Comparison of ENCODE assay signal across 21 cellular contexts in genomic region chr2:18833941-18834340, GRCh38.
DNase-seq lines count a peak whose midpoint lies in the region; ATAC-seq, FAIRE-seq and TF ChIP-seq lines count a peak whose summit lies in the region.
"Had no signal": no experiment of that assay in that cellular context is flagged by ENCODE, and none has a peak within 500 bp of the region (broad histone marks: within the 10 kb centered on the region; RNA-seq: fewer than 3 reads in every experiment).

No MANE protein-coding gene starts in this region.

- CTCF ChIA-PET in A549 (lab: Yijun Ruan, JAX) = interaction anchor here (1.0 to 1.9 kb wide), 2 partner anchors 13 to 314 kb away, joined by 3 to 5 read pairs; no protein-coding TSS in a partner anchor

- ATAC-seq in A549 (no peak), GM18517 (IDR thresholded peaks at IDR 0.05; ENCODE audit: unreplicated experiment) (no peak), GM18873 (IDR thresholded peaks at IDR 0.05; ENCODE audit: low FRiP score, unreplicated experiment) (no peak)
- ATAC-seq: GM23338 had no signal

- TF ChIP-seq POLR2A in A549 (IDR thresholded peaks at IDR 0.05; ENCODE audit: low read length) = no peak

- no peaks in the 10 kb centered on the region for H3K36me3 ChIP-seq in GM23248 (ENCODE audit: low read depth)
- no peaks in the 10 kb centered on the region for H3K36me3 ChIP-seq in keratinocyte (ENCODE audit: control insufficient read depth in 2 of 2, extremely low read depth in 1 of 2, insufficient read depth in 2 of 2, low read length in 2 of 2)
- H3K36me3 ChIP-seq in H7 (replicated peaks; ENCODE audit: control insufficient read depth, insufficient read depth, low read length) = no peaks in the 10 kb centered on the region
- H3K36me3 ChIP-seq: BE2C had no signal

- no peak for TF ChIP-seq EP300 in A549 (IDR thresholded peaks at IDR 0.05)

- peaks cover 36% of the 10 kb centered on the region for H3K4me1 Mint-ChIP-seq in chondrocyte (ENCODE audit: low read depth)
- H3K4me1 Mint-ChIP-seq: IgD-negative memory B cell had no signal

- H3K9me1 ChIP-seq in keratinocyte (ENCODE audit: control insufficient read depth, extremely low read depth, insufficient read depth, low read length) = no peaks in the 10 kb centered on the region

- no peaks in the 10 kb centered on the region for H3K79me2 ChIP-seq in GM23248 (ENCODE audit: insufficient read depth)
- H3K79me2 ChIP-seq in keratinocyte (ENCODE audit: control insufficient read depth, insufficient read depth, low read length) = no peaks in the 10 kb centered on the region

- H3K4me3 ChIP-seq in A549 (no peak overlapping the region), GM23248 (no peak overlapping the region), keratinocyte (ENCODE audit: control insufficient read depth in 2 of 3, extremely low read depth in 1 of 3, insufficient read depth in 2 of 3, low read depth in 1 of 3, low read length in 3 of 3) (no peak overlapping the region), H7 (ENCODE audit: insufficient read depth, low read depth, low read length) (no peak overlapping the region)
- H3K4me3 ChIP-seq: GM23338, SK-N-MC had no signal

- FAIRE-seq in A549 (lab: Jason Lieb, UNC) (no peak), keratinocyte (lab: Jason Lieb, UNC) (no peak)
- FAIRE-seq: A204.1, D721Med had no signal

- in situ Hi-C loops in GM23248 (cut with MboI) = no loop called here

- no peaks in the 10 kb centered on the region for H3K36me3 Mint-ChIP-seq in chondrocyte (ENCODE audit: low read depth)

- WGBS in A549 (ENCODE audit: missing lambda C conversion rate) = 72% methylated on average over 2 of the region's 2 CpGs
- WGBS in GM23248 (ENCODE audit: low coverage in 1 of 2, low lambda C conversion rate in 2 of 2, missing lambda C conversion rate in 2 of 2), 2 experiments = 85 to 92% methylated on average over 2 of the region's 2 CpGs

- no peaks in the 10 kb centered on the region for H3K9me3 Mint-ChIP-seq in chondrocyte (ENCODE audit: low read depth)
- H3K9me3 Mint-ChIP-seq: GM23338, IgD-negative memory B cell had no signal

- H3K9ac ChIP-seq in GM23248 (no peak overlapping the region), keratinocyte (ENCODE audit: control insufficient read depth, extremely low read depth, insufficient read depth, low read length) (no peak overlapping the region)

- H3K4me2 ChIP-seq in A549 = 0 out of 3 replicates have a peak overlapping the region, but pooled peaks have one; percentile 4
- H3K4me2 ChIP-seq in GM23248 (ENCODE audit: unreplicated experiment) = peak overlapping the region; percentile 7
- H3K4me2 ChIP-seq in keratinocyte (ENCODE audit: control insufficient read depth, extremely low read depth, insufficient read depth, low read depth, low read length) = peak overlapping the region; percentile 28
- H3K4me2 ChIP-seq: GM23338 had no signal

- H4K20me1 ChIP-seq in GM23248 (ENCODE audit: insufficient read depth) (no peaks in the 10 kb centered on the region), keratinocyte (ENCODE audit: control insufficient read depth, extremely low read depth, insufficient read depth, low read length) (no peaks in the 10 kb centered on the region)

- H3K4me1 ChIP-seq in A549 = peaks cover 36% of the 10 kb centered on the region; the same call in 2 of the 3 replicates
- peaks cover 55% of the 10 kb centered on the region for H3K4me1 ChIP-seq in GM23248 (ENCODE audit: insufficient read depth)
- peaks cover 19% of the 10 kb centered on the region for H3K4me1 ChIP-seq in keratinocyte (ENCODE audit: control insufficient read depth, extremely low read depth, insufficient read depth, low read length)
- H3K4me1 ChIP-seq: BE2C had no signal

- H3K9me3 ChIP-seq in A549 (no peaks in the 10 kb centered on the region), GM23248 (ENCODE audit: low read depth) (no peaks in the 10 kb centered on the region), keratinocyte (ENCODE audit: control insufficient read depth, low read depth, low read length) (no peaks in the 10 kb centered on the region)
- H3K9me3 ChIP-seq: BE2C had no signal

- H3K27ac Mint-ChIP-seq in chondrocyte (ENCODE audit: unreplicated experiment) = peak overlapping the region; percentile 33
- H3K27ac Mint-ChIP-seq: GM23338, IgD-negative memory B cell had no signal

- H2AFZ ChIP-seq in GM23248 = no peak overlapping the region
- no peak overlapping the region for H2AFZ ChIP-seq in keratinocyte (ENCODE audit: control insufficient read depth, low read length)
- H2AFZ ChIP-seq: GM23338 had no signal

- DNase-seq in A549 (ENCODE audit: low read depth in 1 of 2, low spot score in 1 of 2) (no peak), GM23248 (no peak), chondrocyte (ENCODE audit: low spot score) (no peak), keratinocyte (ENCODE audit: low read depth, low spot score) (no peak), NOMO-1 treated with dmso at 0.1 percent for 144 hours (lab: John Stamatoyannopoulos, UW; ENCODE audit: unreplicated experiment) (no peak), H7 (no peak)
- DNase-seq: BE2C, DMS53, NCI-H1105 treated with DMSO at 0.1 percent for 48 hours, NCI-H2029 treated with DMSO at 0.1 percent for 48 hours, NCI-H345, NCI-H524 treated with DMSO at 0.1 percent for 48 hours, RPMI8226, SHP77 treated with DMSO at 0.1 percent for 48 hours had no signal

- POLR2A ChIA-PET in A549 (lab: Yijun Ruan, JAX) = no interaction called here

- H3F3A ChIP-seq in GM23248 (ENCODE audit: insufficient read depth) = peaks cover 26% of the 10 kb centered on the region

- TF ChIP-seq CTCF in A549 (IDR thresholded peaks at IDR 0.05) (no peak), chondrocyte (IDR thresholded peaks at IDR 0.05) (no peak), keratinocyte (optimal IDR thresholded peaks at IDR 0.05 in 1 of 3, IDR thresholded peaks at IDR 0.05 in 1 of 3, conservative IDR thresholded peaks at IDR 0.05 in 1 of 3; ENCODE audit: extremely low read depth in 1 of 3, insufficient read depth in 2 of 3, low read length in 3 of 3) (no peak)

- TF ChIP-seq RAD21 in A549 (conservative IDR thresholded peaks at IDR 0.05 in 1 of 2, IDR thresholded peaks at IDR 0.05 in 1 of 2) = no peak

- dilution Hi-C loops in keratinocyte (cut with MboI; ENCODE audit: extremely low pct_ligation_motif_present, low sequenced_read_pairs) = no loop called here

- H3K9me2 ChIP-seq in GM23248 (ENCODE audit: insufficient read depth) = no peaks in the 10 kb centered on the region

- H3K27me3 ChIP-seq in GM23248 (replicated peaks; ENCODE audit: insufficient read depth) (no peaks in the 10 kb centered on the region), keratinocyte (ENCODE audit: control insufficient read depth, extremely low read depth, insufficient read depth, low read length) (no peaks in the 10 kb centered on the region), H7 (ENCODE audit: control insufficient read depth, insufficient read depth, low read length) (no peaks in the 10 kb centered on the region)
- H3K27me3 ChIP-seq: BE2C had no signal

- no peak overlapping the region for H3K4me3 Mint-ChIP-seq in chondrocyte (ENCODE audit: unreplicated experiment)
- H3K4me3 Mint-ChIP-seq: GM23338, IgD-negative memory B cell had no signal

- H3K27me3 Mint-ChIP-seq in chondrocyte (ENCODE audit: low read depth) = no peaks in the 10 kb centered on the region
- H3K27me3 Mint-ChIP-seq: IgD-negative memory B cell had no signal

- H3K27ac ChIP-seq in A549 (no peak overlapping the region), GM23248 (peak overlapping the region; percentile 21; the same call in 1 of the 2 replicates), keratinocyte (ENCODE audit: control insufficient read depth, insufficient read depth, low read length) (peak overlapping the region; percentile 32)
- H3K27ac ChIP-seq: SK-N-MC had no signal

TF ChIP-seq in A549, 52 proteins besides CTCF, POLR2A, EP300 and RAD21:
- TF ChIP-seq TFCP2L1 (CRISPR knock-in tag; IDR thresholded peaks at IDR 0.05) = no peak
- no peak for TF ChIP-seq BHLHE40 (IDR thresholded peaks at IDR 0.05; ENCODE audit: low read depth, low read length)
- no peak for TF ChIP-seq HOXA7 (CRISPR knock-in tag; IDR thresholded peaks at IDR 0.05)

Comparison
In these comparisons a context has a peak if more than half of its experiments do, and no peak if none do; other contexts are left out.
1. H3K27ac ChIP-seq: peak in GM23248 (single experiment) and keratinocyte (single experiment); none in A549 (0 of 2).
2. Peak in every context shown above with its lines, with median percentiles within 50 percentile points of each other: H3K4me2 ChIP-seq.